Comparison of ENCODE assay signal across 8 cellular contexts in genomic region chr1:39672551-39672947, GRCh38. TPM values are rescaled to one million over a fixed set of nuclear protein-coding genes. Genes with fewer than 3 reads are reported as not detected.
DNase-seq lines count a peak whose midpoint lies in the region; ATAC-seq and TF ChIP-seq lines count a peak whose summit lies in the region.
"Had no signal": no experiment of that assay in that cellular context is flagged by ENCODE, and none has a peak within 500 bp of the region (broad histone marks: within the 10 kb centered on the region; RNA-seq: fewer than 3 reads in every experiment).

No MANE protein-coding gene starts in this region.

- H3K4me1 ChIP-seq in neuron (ENCODE audit: insufficient read depth, low read length): peaks cover 12% of the 10 kb centered on the region

- H3K27me3 Mint-ChIP-seq in T-helper 1 cell treated with Interleukin-12 subunit alpha and Interleukin-12 subunit beta and Interleukin-4 antibody, amounts not matched to agents 30 μg/mL and 1 μg/mL, for 36 hours (ENCODE audit: low read depth): peaks cover 17% of the 10 kb centered on the region

- H3K4me3 Mint-ChIP-seq in T-helper 1 cell treated with Interleukin-12 subunit alpha and Interleukin-12 subunit beta and Interleukin-4 antibody, amounts not matched to agents 30 μg/mL and 1 μg/mL, for 36 hours: peak overlapping the region; percentile 57

- peaks cover 13% of the 10 kb centered on the region for H3K4me1 Mint-ChIP-seq in T-helper 1 cell treated with Interleukin-12 subunit alpha and Interleukin-12 subunit beta and Interleukin-4 antibody, amounts not matched to agents 30 μg/mL and 1 μg/mL, for 36 hours (ENCODE audit: low read depth)

- DNase-seq in GM20000 (ENCODE audit: low spot score) (peak; percentile 67), omental fat pad (ENCODE audit: low spot score) (no peak), H4 (ENCODE audit: low spot score) (no peak)
- peak; percentile 16 for DNase-seq in effector CD8-positive, alpha-beta T cell (lab: John Stamatoyannopoulos, UW)

- peak overlapping the region; percentile 68 for H2AFZ ChIP-seq in neuron (ENCODE audit: low read depth, low read length)

- ATAC-seq in GM18873 (IDR thresholded peaks at IDR 0.05; ENCODE audit: low FRiP score, unreplicated experiment) (no peak), omental fat pad (ENCODE audit: low FRiP score) (no peak)

- H3K36me3 ChIP-seq in neuron (ENCODE audit: insufficient read depth, low read length): no peaks in the 10 kb centered on the region

- peaks cover 3% of the 10 kb centered on the region for H3K36me3 Mint-ChIP-seq in T-helper 1 cell treated with Interleukin-12 subunit alpha and Interleukin-12 subunit beta and Interleukin-4 antibody, amounts not matched to agents 30 μg/mL and 1 μg/mL, for 36 hours (ENCODE audit: low read depth)

- H3K4me3 ChIP-seq in neuron (ENCODE audit: low read length): peak overlapping the region; percentile 32

- H3K27ac Mint-ChIP-seq in T-helper 1 cell treated with Interleukin-12 subunit alpha and Interleukin-12 subunit beta and Interleukin-4 antibody, amounts not matched to agents 30 μg/mL and 1 μg/mL, for 36 hours: no peak overlapping the region

- peak; percentile 29 for TF ChIP-seq CTCF in GM20000 (IDR thresholded peaks at IDR 0.05; ENCODE audit: extremely low read depth, missing control alignments)
- no peak for TF ChIP-seq CTCF in omental fat pad (IDR thresholded peaks at IDR 0.05)

- no peaks in the 10 kb centered on the region for H3K9me3 Mint-ChIP-seq in T-helper 1 cell treated with Interleukin-12 subunit alpha and Interleukin-12 subunit beta and Interleukin-4 antibody, amounts not matched to agents 30 μg/mL and 1 μg/mL, for 36 hours

- no peaks in the 10 kb centered on the region for H3K9me3 ChIP-seq in neuron (ENCODE audit: low read length)

- H3K27me3 ChIP-seq in neuron (ENCODE audit: insufficient read depth, low read length): peaks cover 63% of the 10 kb centered on the region

RNA-seq across cellular contexts. Expression of gene NT5C1A, which starts 0.6 kb away (rescaled TPM):
- total RNA-seq in omental fat pad: 1 to 10 TPM in 1 of 4 donors, not detected in 3; 1.3 TPM
- 0.97 TPM in 1 of 2 replicates, not detected in the other for total RNA-seq in H4 (2014; rRNA removed; shearing (Covaris generic))

RNA-seq across cellular contexts. Expression of gene HPCAL4, which starts 18.7 kb away (rescaled TPM):
- under 1 TPM in 3 of 4 donors, not detected in 1; 0.16 to 0.74 (median 0.24) TPM for total RNA-seq in omental fat pad
- 0.46 and 0.74 TPM in 2 replicates for total RNA-seq in H4 (2014; rRNA removed; shearing (Covaris generic))

RNA-seq across cellular contexts. Expression of gene HEYL, which starts 33.1 kb away (rescaled TPM):
- 1 to 10 TPM; 3.3 to 6.5 (median 5.3) TPM for total RNA-seq in omental fat pad
- not detected in 2 replicates for total RNA-seq in H4 (2014; rRNA removed; shearing (Covaris generic))
- total RNA-seq: T-helper 1 cell treated with Interleukin-12 subunit alpha and Interleukin-12 subunit beta and Interleukin-4 antibody, amounts not matched to agents 30 ng/mL and 1 ng/mL, for 36 hours had no signal

Comparison
In these comparisons a context has a peak if more than half of its experiments do, and no peak if none do; other contexts are left out.
1. DNase-seq: peak in GM20000 (single experiment) and effector CD8-positive, alpha-beta T cell (single experiment); none in omental fat pad (single experiment) and H4 (single experiment).